ENCODE assay signal across 8 cellular contexts in genomic region chr19:13150187-13150918, GRCh38. TPM values are rescaled to one million over a fixed set of nuclear protein-coding genes. Genes with fewer than 3 reads are reported as not detected.
DNase-seq lines count a peak whose midpoint lies in the region; ATAC-seq, FAIRE-seq and TF ChIP-seq lines count a peak whose summit lies in the region.

TSS of gene IER2 (plus strand) at chr19:13150411. CDS start at chr19:13153187, 2,776 bp downstream.
TSS of gene STX10 (minus strand) at chr19:13150375. CDS start at chr19:13150173, 202 bp downstream.

- no peaks in the 10 kb centered on the region for H3K36me3 ChIP-seq in astrocyte (ENCODE audit: insufficient read depth, low read length)

- no peaks in the 10 kb centered on the region for H3K27me3 ChIP-seq in astrocyte (ENCODE audit: insufficient read depth, low read length)

- H3K9me3 Mint-ChIP-seq in astrocyte (ENCODE audit: unreplicated experiment) = no peaks in the 10 kb centered on the region

- H3K4me1 ChIP-seq in astrocyte (ENCODE audit: insufficient read depth, low read length) = peaks cover 22% of the 10 kb centered on the region

- H3K27me3 Mint-ChIP-seq in astrocyte (ENCODE audit: low read depth, unreplicated experiment) = no peaks in the 10 kb centered on the region

- H3K27ac ChIP-seq in astrocyte (ENCODE audit: low read depth, low read length) = peak within 1 kb of the TSS; percentile 93

- FAIRE-seq in astrocyte (lab: Jason Lieb, UNC) = no peak

- peak within 1 kb of the TSS; percentile 89 for H3K4me3 ChIP-seq in GM12875 (ENCODE audit: low read depth, low read length)
- peak within 1 kb of the TSS; percentile 87 for H3K4me3 ChIP-seq in astrocyte (ENCODE audit: insufficient read depth, low read depth, low read length)

- H3K79me2 ChIP-seq in astrocyte (ENCODE audit: insufficient read depth, low read length) = peaks cover 59% of the 10 kb centered on the region

- TF ChIP-seq CTCF in GM12875 (IDR thresholded peaks at IDR 0.05; ENCODE audit: borderline replicate concordance, insufficient read depth, low read depth, low read length) = peak; percentile 58
- TF ChIP-seq CTCF in astrocyte (IDR thresholded peaks at IDR 0.05; ENCODE audit: insufficient read depth, low read depth, low read length) = peak; percentile 13

- DNase-seq in NCI-H2029 treated with DMSO at 0.1 percent for 48 hours (lab: John Stamatoyannopoulos, UW) (peak; percentile 83), T1000 (lab: John Stamatoyannopoulos, UW) (peak; percentile 80), astrocyte (ENCODE audit: low read depth) (peak; percentile 90), hepatic stellate cell (ENCODE audit: low spot score) (peak; percentile 94), retina (peak; percentile 93)

- ATAC-seq in HG02884 (IDR thresholded peaks at IDR 0.05; ENCODE audit: unreplicated experiment) (peak; percentile 23), HG03520 (IDR thresholded peaks at IDR 0.05; ENCODE audit: unreplicated experiment) (no peak)

- peak within 1 kb of the TSS; percentile 97 for H3K9ac ChIP-seq in astrocyte (ENCODE audit: low read length)

- peak within 1 kb of the TSS; percentile 97 for H3K4me3 Mint-ChIP-seq in astrocyte (ENCODE audit: unreplicated experiment)

- peak within 1 kb of the TSS; percentile 97 for H3K4me2 ChIP-seq in astrocyte (ENCODE audit: low read length)

- H3K36me3 Mint-ChIP-seq in astrocyte (ENCODE audit: low read depth, unreplicated experiment) = peaks cover 15% of the 10 kb centered on the region

- peaks cover 30% of the 10 kb centered on the region for H4K20me1 ChIP-seq in astrocyte (ENCODE audit: insufficient read depth, low read length)

- H3K4me1 Mint-ChIP-seq in astrocyte (ENCODE audit: low read depth, unreplicated experiment) = peaks cover 5% of the 10 kb centered on the region

- H3K9me3 ChIP-seq in astrocyte (ENCODE audit: insufficient read depth, low read depth, low read length) = no peaks in the 10 kb centered on the region

- peak within 1 kb of the TSS; percentile 99 for H3K27ac Mint-ChIP-seq in astrocyte (ENCODE audit: unreplicated experiment)

- peak within 1 kb of the TSS; percentile 61 for H2AFZ ChIP-seq in astrocyte (ENCODE audit: low read depth, low read length)

RNA-seq across cellular contexts. Expression of gene IER2, which starts in this region (rescaled TPM):
- total RNA-seq in astrocyte = 58.7 and 71.3 TPM in 2 replicates

RNA-seq across cellular contexts. Expression of gene STX10, which starts in this region (rescaled TPM):
- 39.7 and 39.8 TPM in 2 replicates for total RNA-seq in astrocyte
